Comparison of ENCODE assay signal across 1 cellular context in genomic region chr1:179779645-179780272, GRCh38.
TF ChIP-seq lines count a peak whose summit lies in the region.

No MANE protein-coding gene starts in this region.

TF ChIP-seq in HEK293, 187 proteins besides CTCF, POLR2A, EP300 and RAD21 (continued from another document):
- TF ChIP-seq SP2 (tag by site-specific recombination; IDR thresholded peaks at IDR 0.05) = no peak
- TF ChIP-seq ZNF529 (tag by site-specific recombination; IDR thresholded peaks at IDR 0.05; ENCODE audit: insufficient replicate concordance) = no peak
- no peak for TF ChIP-seq KLF7 (tag by site-specific recombination; IDR thresholded peaks at IDR 0.05; ENCODE audit: borderline replicate concordance)
- no peak for TF ChIP-seq ZNF692 (tag by site-specific recombination; IDR thresholded peaks at IDR 0.05)
